ENCODE assay signal across 9 cellular contexts in the genomic region with DNA sequence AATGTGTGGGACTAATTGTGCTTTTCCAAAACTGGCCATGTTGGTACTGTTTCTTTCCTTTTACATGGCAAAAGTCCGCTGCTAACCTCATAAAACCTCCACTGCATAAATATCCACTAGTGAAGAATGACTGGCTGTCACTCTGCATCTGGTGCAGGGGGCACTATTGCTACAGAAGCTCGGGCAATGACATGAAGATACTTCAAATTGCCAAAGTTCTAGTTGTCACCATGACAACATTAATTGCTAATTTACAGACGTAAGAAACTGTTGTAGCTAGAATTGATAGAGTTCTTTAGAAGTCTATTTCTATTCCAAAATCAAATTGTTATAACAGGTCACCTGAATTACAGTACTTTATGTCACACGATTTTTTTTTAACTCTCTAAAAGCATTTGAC. TPM values are rescaled to one million over a fixed set of nuclear protein-coding genes. Genes with fewer than 3 reads are reported as not detected.
A peak's percentile ranks its signal among the peaks of the same experiment; 100 is the strongest.
DNase-seq lines count a peak whose midpoint lies in the region; ATAC-seq and TF ChIP-seq lines count a peak whose summit lies in the region.
"Had no signal": no experiment of that assay in that cellular context is flagged by ENCODE, and none has a peak within 500 bp of the region (broad histone marks: within the 10 kb centered on the region; RNA-seq: fewer than 3 reads in every experiment).

No MANE protein-coding gene starts in this region.

- H3K9me3 ChIP-seq in breast epithelium (no peaks in the 10 kb centered on the region), neural cell (ENCODE audit: low read length) (no peaks in the 10 kb centered on the region)
- H3K9me3 ChIP-seq: mucosa of descending colon, SJSA1 had no signal

- no peaks in the 10 kb centered on the region for H3K9me2 ChIP-seq in neural cell (ENCODE audit: insufficient read depth, low read length)

- peaks cover 18% of the 10 kb centered on the region for H3K79me2 ChIP-seq in neural cell (replicated peaks; ENCODE audit: insufficient read depth, low read length)

- no peak for TF ChIP-seq RAD21 in neural cell (conservative IDR thresholded peaks at IDR 0.05)

- H3K4me1 ChIP-seq in breast epithelium = peaks cover 0 to 7% of the 10 kb centered on the region in 2 donors

- TF ChIP-seq EP300 in neural cell (conservative IDR thresholded peaks at IDR 0.05; ENCODE audit: poor library complexity, severe bottlenecking) = no peak

- TF ChIP-seq POLR2A in breast epithelium (IDR thresholded peaks at IDR 0.05) = no peak

- no peaks in the 10 kb centered on the region for H3K36me3 ChIP-seq in breast epithelium
- H3K36me3 ChIP-seq in neural cell (ENCODE audit: insufficient read depth, low read length) = no peaks in the 10 kb centered on the region
- H3K36me3 ChIP-seq: SJSA1 had no signal

- peak; percentile 12 for TF ChIP-seq CTCF in GM12873 (IDR thresholded peaks at IDR 0.05; ENCODE audit: insufficient read depth, low read depth, low read length, missing control alignments)
- no peak for TF ChIP-seq CTCF in breast epithelium (IDR thresholded peaks at IDR 0.05)
- peak; percentile 39 for TF ChIP-seq CTCF in neural cell (IDR thresholded peaks at IDR 0.05; ENCODE audit: poor library complexity, severe bottlenecking)

- no peaks in the 10 kb centered on the region for H4K20me1 ChIP-seq in neural cell (ENCODE audit: insufficient read depth)

- H3K4me3 ChIP-seq in breast epithelium (peak overlapping the region in 2 of 3 donors; percentile 86 to 98), neural cell (ENCODE audit: low read length) (peak overlapping the region; percentile 85)
- H3K4me3 ChIP-seq: mucosa of descending colon had no signal

- H2AFZ ChIP-seq in neural cell (ENCODE audit: low read depth, low read length) = no peak overlapping the region

- peak; percentile 10 for DNase-seq in NCI-H1105 (lab: John Stamatoyannopoulos, UW)
- DNase-seq in breast epithelium (ENCODE audit: low spot score in 2 of 2) = no peak
- DNase-seq in DMS79 (lab: John Stamatoyannopoulos, UW) = no peak
- no peak for DNase-seq in NCI-H524 treated with DMSO at 0.1 percent for 48 hours (lab: John Stamatoyannopoulos, UW)

- intact Hi-C loops in breast epithelium (cut with DNase I; ENCODE audit: low total_unique reads) = no loop called here

- H3K4me2 ChIP-seq in neural cell (ENCODE audit: low read length) = peak overlapping the region; percentile 88

- peak overlapping the region; percentile 82 for H3K9ac ChIP-seq in neural cell (ENCODE audit: low read length)

- H3K27me3 ChIP-seq in breast epithelium (no peaks in the 10 kb centered on the region), neural cell (ENCODE audit: insufficient read depth, low read depth, low read length) (no peaks in the 10 kb centered on the region)
- H3K27me3 ChIP-seq: SJSA1 had no signal

- no peaks in the 10 kb centered on the region for H3F3A ChIP-seq in neural cell (ENCODE audit: insufficient read depth, low read length, poor library complexity, severe bottlenecking)

- ATAC-seq in HG02571 (IDR thresholded peaks at IDR 0.05; ENCODE audit: unreplicated experiment) = no peak

- H3K27ac ChIP-seq in breast epithelium = peak overlapping the region in 1 of 2 donors; percentile 97
- peak overlapping the region; percentile 85 for H3K27ac ChIP-seq in neural cell (ENCODE audit: low read length)

TF ChIP-seq in neural cell, 6 proteins besides CTCF, POLR2A, EP300 and RAD21:
- TF ChIP-seq POLR2AphosphoS5 (IDR thresholded peaks at IDR 0.05) = no peak
- TF ChIP-seq, protein P1, sequence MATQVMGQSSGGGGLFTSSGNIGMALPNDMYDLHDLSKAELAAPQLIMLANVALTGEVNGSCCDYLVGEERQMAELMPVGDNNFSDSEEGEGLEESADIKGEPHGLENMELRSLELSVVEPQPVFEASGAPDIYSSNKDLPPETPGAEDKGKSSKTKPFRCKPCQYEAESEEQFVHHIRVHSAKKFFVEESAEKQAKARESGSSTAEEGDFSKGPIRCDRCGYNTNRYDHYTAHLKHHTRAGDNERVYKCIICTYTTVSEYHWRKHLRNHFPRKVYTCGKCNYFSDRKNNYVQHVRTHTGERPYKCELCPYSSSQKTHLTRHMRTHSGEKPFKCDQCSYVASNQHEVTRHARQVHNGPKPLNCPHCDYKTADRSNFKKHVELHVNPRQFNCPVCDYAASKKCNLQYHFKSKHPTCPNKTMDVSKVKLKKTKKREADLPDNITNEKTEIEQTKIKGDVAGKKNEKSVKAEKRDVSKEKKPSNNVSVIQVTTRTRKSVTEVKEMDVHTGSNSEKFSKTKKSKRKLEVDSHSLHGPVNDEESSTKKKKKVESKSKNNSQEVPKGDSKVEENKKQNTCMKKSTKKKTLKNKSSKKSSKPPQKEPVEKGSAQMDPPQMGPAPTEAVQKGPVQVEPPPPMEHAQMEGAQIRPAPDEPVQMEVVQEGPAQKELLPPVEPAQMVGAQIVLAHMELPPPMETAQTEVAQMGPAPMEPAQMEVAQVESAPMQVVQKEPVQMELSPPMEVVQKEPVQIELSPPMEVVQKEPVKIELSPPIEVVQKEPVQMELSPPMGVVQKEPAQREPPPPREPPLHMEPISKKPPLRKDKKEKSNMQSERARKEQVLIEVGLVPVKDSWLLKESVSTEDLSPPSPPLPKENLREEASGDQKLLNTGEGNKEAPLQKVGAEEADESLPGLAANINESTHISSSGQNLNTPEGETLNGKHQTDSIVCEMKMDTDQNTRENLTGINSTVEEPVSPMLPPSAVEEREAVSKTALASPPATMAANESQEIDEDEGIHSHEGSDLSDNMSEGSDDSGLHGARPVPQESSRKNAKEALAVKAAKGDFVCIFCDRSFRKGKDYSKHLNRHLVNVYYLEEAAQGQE (IDR thresholded peaks at IDR 0.05; ENCODE audit: borderline replicate concordance) = no peak
TF ChIP-seq in neural cell: peak in this region for 0.

RNA-seq across cellular contexts. Expression of a gene that starts 0.9 kb away (rescaled TPM):
- total RNA-seq in breast epithelium = 1 to 10 TPM in 1 of 3 donors, under 1 TPM in 1, not detected in 1; 0.66 to 3.4 TPM
- polyA plus RNA-seq in neural cell = 0.20 and 1.7 TPM in 2 replicates
- polyA minus RNA-seq in neural cell = 0.97 and 2.7 TPM in 2 replicates
- total RNA-seq: mucosa of descending colon, SJSA1 had no signal

RNA-seq across cellular contexts. Expression of a gene that starts 0.9 kb away (rescaled TPM):
- 10 to 100 TPM in 2 of 3 donors, 1 to 10 TPM in 1; 9.1 to 17.4 (median 16.2) TPM for total RNA-seq in breast epithelium
- 15.0 and 25.4 TPM in 2 replicates for polyA plus RNA-seq in neural cell
- polyA minus RNA-seq in neural cell = 22.2 and 26.8 TPM in 2 replicates

RNA-seq across cellular contexts. Expression of a gene that starts 40.3 kb away (rescaled TPM):
- 10 to 100 TPM in 2 of 3 donors, 1 to 10 TPM in 1; 4.8 to 11.8 (median 10.5) TPM for total RNA-seq in breast epithelium
- polyA plus RNA-seq in neural cell = 75.8 and 87.8 TPM in 2 replicates
- polyA minus RNA-seq in neural cell = 157 and 170 TPM in 2 replicates

Comparison
In these comparisons a context has a peak if more than half of its experiments do, and no peak if none do; other contexts are left out.
1. CTCF ChIP-seq: peak in GM12873 (single experiment) and neural cell (single experiment); none in breast epithelium (0 of 3).